ENCODE assay signal across 8 cellular contexts in genomic region chrX:14872851-14873675, GRCh38. TPM values are rescaled to one million over a fixed set of nuclear protein-coding genes. Genes with fewer than 3 reads are reported as not detected.
DNase-seq lines count a peak whose midpoint lies in the region; ATAC-seq, FAIRE-seq and TF ChIP-seq lines count a peak whose summit lies in the region.

Gene FANCB (minus strand): TSS chrX:14873069. CDS start chrX:14865510, 7,559 bp downstream.
Gene MOSPD2 (plus strand): TSS chrX:14873421. CDS start chrX:14873529, 108 bp downstream.

- no peaks in the 10 kb centered on the region for H3K4me1 ChIP-seq in BE2C

- H3K27me3 ChIP-seq in BE2C (no peaks in the 10 kb centered on the region), kidney epithelial cell (ENCODE audit: control insufficient read depth, insufficient read depth, low read length) (no peaks in the 10 kb centered on the region)

- DNase-seq in BE2C = peak; percentile 95
- DNase-seq in GM19239 (ENCODE audit: insufficient read length, low spot score) = peak; percentile 58
- peak; percentile 87 for DNase-seq in NCI-H510A treated with DMSO at 0.1 percent for 48 hours (lab: John Stamatoyannopoulos, UW)
- DNase-seq in activated CD4-positive, alpha-beta T cell treated with anti-CD3 and anti-CD28 coated beads for 24 hours (ENCODE audit: low read depth in 2 of 2) = peak; percentile 81 to 82
- peak; percentile 95 for DNase-seq in choroid plexus epithelial cell (ENCODE audit: low read depth)
- DNase-seq in kidney epithelial cell (ENCODE audit: low read depth) = peak; percentile 63
- peak; percentile 95 for DNase-seq in stimulated activated CD4-positive, alpha-beta T cell treated with anti-CD3 and anti-CD28 coated beads, Interleukin-15, amount 100 ng/mL, for 24 hours

- H3K36me3 ChIP-seq in BE2C (no peaks in the 10 kb centered on the region), kidney epithelial cell (ENCODE audit: control insufficient read depth, insufficient read depth, low read length) (no peaks in the 10 kb centered on the region)

- ATAC-seq in HG03442 (IDR thresholded peaks at IDR 0.05; ENCODE audit: unreplicated experiment) = peak; percentile 95

- peak; percentile 95 for FAIRE-seq in GM19239 (lab: Jason Lieb, UNC)

- H3K4me3 ChIP-seq in BE2C (ENCODE audit: low read depth, low read length) (peak within 1 kb of the TSS; percentile 80), choroid plexus epithelial cell (ENCODE audit: low read depth, low read length) (peak within 1 kb of the TSS; percentile 78), kidney epithelial cell (ENCODE audit: low read depth, low read length) (peak within 1 kb of the TSS; percentile 71)

- TF ChIP-seq CTCF in BE2C (IDR thresholded peaks at IDR 0.05; ENCODE audit: low read depth, low read length) (no peak), choroid plexus epithelial cell (conservative IDR thresholded peaks at IDR 0.05; ENCODE audit: low read depth, low read length) (no peak), kidney epithelial cell (IDR thresholded peaks at IDR 0.05; ENCODE audit: insufficient read depth, low read length, poor library complexity, severe bottlenecking) (no peak)

- H3K9me3 ChIP-seq in BE2C = no peaks in the 10 kb centered on the region

RNA-seq across cellular contexts. Expression of gene FANCB, which starts in this region (rescaled TPM):
- 0.62 TPM for polyA plus RNA-seq in BE2C (2012; ENCODE audit: insufficient read depth, insufficient read length, low read depth)
- total RNA-seq in kidney epithelial cell = 0.67 and 2.3 TPM in 2 replicates

RNA-seq across cellular contexts. Expression of gene MOSPD2, which starts in this region (rescaled TPM):
- polyA plus RNA-seq in BE2C (2012; ENCODE audit: insufficient read depth, insufficient read length, low read depth) = 7.5 TPM
- total RNA-seq in kidney epithelial cell = 10.2 and 10.3 TPM in 2 replicates

Comparison
In these comparisons a context has a peak if more than half of its experiments do, and no peak if none do; other contexts are left out.
1. Peak in every context shown above with its lines: DNase-seq, ATAC-seq and H3K4me3 ChIP-seq.